ENCODE assay signal across 2 cellular contexts in the genomic region with DNA sequence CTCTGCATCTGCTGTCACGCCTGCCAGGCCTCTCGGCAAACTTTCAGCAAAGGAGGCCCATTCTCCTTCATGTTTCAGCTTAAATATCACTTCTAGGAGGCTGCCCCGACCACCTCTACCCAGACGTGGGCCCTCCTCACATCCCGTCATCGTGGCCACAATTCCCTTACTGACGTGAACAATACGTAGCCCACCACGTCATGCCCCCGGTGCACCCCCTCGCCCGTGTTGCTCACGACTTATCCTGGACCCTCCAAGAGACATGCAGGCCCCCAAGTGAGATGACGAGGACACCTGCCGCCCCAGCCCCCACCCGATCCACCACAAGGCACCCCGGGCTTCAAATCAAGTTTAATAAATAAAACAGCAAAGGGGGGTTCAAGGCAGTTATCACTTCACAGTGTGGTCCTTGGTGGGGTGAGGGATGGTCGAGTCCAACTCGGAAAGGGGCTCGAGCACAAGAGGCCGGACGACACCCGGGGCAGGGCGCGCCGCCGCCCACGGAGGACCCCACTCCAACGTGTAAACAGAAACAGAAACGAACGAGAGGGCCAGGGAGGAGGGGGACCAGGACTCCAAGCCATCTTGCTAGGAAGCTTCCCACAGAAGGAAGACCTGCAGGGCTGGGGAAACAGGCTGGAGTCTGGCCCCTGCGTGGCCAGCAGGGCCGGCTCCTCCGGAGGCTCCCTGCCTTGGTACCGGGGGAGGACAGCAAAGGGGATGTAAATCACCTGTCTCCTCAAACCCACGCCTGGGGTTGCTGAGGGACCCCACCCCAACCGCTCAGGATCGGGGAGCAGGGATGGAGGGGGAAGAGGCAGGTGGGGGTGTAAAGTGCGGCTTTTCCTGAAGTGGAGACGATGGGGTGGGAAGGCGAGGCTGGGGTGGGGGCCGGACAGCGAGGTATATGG.
TF ChIP-seq lines count a peak whose summit lies in the region.

No MANE protein-coding gene starts in this region.

TF ChIP-seq in GM12878, 131 proteins besides CTCF, POLR2A, EP300 and RAD21:
- TF ChIP-seq, protein P1, sequence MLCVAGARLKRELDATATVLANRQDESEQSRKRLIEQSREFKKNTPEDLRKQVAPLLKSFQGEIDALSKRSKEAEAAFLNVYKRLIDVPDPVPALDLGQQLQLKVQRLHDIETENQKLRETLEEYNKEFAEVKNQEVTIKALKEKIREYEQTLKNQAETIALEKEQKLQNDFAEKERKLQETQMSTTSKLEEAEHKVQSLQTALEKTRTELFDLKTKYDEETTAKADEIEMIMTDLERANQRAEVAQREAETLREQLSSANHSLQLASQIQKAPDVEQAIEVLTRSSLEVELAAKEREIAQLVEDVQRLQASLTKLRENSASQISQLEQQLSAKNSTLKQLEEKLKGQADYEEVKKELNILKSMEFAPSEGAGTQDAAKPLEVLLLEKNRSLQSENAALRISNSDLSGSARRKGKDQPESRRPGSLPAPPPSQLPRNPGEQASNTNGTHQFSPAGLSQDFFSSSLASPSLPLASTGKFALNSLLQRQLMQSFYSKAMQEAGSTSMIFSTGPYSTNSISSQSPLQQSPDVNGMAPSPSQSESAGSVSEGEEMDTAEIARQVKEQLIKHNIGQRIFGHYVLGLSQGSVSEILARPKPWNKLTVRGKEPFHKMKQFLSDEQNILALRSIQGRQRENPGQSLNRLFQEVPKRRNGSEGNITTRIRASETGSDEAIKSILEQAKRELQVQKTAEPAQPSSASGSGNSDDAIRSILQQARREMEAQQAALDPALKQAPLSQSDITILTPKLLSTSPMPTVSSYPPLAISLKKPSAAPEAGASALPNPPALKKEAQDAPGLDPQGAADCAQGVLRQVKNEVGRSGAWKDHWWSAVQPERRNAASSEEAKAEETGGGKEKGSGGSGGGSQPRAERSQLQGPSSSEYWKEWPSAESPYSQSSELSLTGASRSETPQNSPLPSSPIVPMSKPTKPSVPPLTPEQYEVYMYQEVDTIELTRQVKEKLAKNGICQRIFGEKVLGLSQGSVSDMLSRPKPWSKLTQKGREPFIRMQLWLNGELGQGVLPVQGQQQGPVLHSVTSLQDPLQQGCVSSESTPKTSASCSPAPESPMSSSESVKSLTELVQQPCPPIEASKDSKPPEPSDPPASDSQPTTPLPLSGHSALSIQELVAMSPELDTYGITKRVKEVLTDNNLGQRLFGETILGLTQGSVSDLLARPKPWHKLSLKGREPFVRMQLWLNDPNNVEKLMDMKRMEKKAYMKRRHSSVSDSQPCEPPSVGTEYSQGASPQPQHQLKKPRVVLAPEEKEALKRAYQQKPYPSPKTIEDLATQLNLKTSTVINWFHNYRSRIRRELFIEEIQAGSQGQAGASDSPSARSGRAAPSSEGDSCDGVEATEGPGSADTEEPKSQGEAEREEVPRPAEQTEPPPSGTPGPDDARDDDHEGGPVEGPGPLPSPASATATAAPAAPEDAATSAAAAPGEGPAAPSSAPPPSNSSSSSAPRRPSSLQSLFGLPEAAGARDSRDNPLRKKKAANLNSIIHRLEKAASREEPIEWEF (IDR thresholded peaks at IDR 0.05; ENCODE audit: insufficient replicate concordance, low read depth, low read length) = no peak
- TF ChIP-seq ESRRA (IDR thresholded peaks at IDR 0.05; ENCODE audit: low read length) (no peak), SIX5 (IDR thresholded peaks at IDR 0.05; ENCODE audit: low read depth, low read length, severe bottlenecking) (no peak), TBL1XR1 (IDR thresholded peaks at IDR 0.05; ENCODE audit: low read depth, low read length) (no peak), IKZF1 (conservative IDR thresholded peaks at IDR 0.05) (no peak), FOS (IDR thresholded peaks at IDR 0.05; ENCODE audit: borderline replicate concordance, extremely low read depth, insufficient read length) (no peak)

TF ChIP-seq in endothelial cell of umbilical vein, 7 proteins besides CTCF, POLR2A, EP300 and RAD21:
- TF ChIP-seq, protein P2, sequence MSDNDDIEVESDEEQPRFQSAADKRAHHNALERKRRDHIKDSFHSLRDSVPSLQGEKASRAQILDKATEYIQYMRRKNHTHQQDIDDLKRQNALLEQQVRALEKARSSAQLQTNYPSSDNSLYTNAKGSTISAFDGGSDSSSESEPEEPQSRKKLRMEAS (IDR thresholded peaks at IDR 0.05; ENCODE audit: insufficient read depth, insufficient read length) = no peak
- TF ChIP-seq FOS (IDR thresholded peaks at IDR 0.05; ENCODE audit: borderline replicate concordance, insufficient read depth, low read length) (no peak), EZH2 (IDR thresholded peaks at IDR 0.05; ENCODE audit: borderline replicate concordance, low read depth, low read length, severe bottlenecking) (no peak), JUN (IDR thresholded peaks at IDR 0.05; ENCODE audit: borderline replicate concordance, insufficient read depth, insufficient read length, low read depth) (no peak)
